In genomic region chr1:152946651-152947256, GRCh38 we compare ENCODE assay signal across 23 cellular contexts. TPM values are rescaled to one million over a fixed set of nuclear protein-coding genes. Genes with fewer than 3 reads are reported as not detected.
A peak's percentile ranks its signal among the peaks of the same experiment; 100 is the strongest.
DNase-seq lines count a peak whose midpoint lies in the region; ATAC-seq, FAIRE-seq and TF ChIP-seq lines count a peak whose summit lies in the region.
"Had no signal": no experiment of that assay in that cellular context is flagged by ENCODE, and none has a peak within 500 bp of the region (broad histone marks: within the 10 kb centered on the region; RNA-seq: fewer than 3 reads in every experiment).

SPRR5 (plus strand) TSS chr1:152947206; CDS start chr1:152948555, 1,349 bp downstream.

- ATAC-seq in HG02571 (IDR thresholded peaks at IDR 0.05; ENCODE audit: unreplicated experiment): no peak
- ATAC-seq in HG03439 (IDR thresholded peaks at IDR 0.05; ENCODE audit: unreplicated experiment): no peak
- ATAC-seq: HCT116 had no signal

- H3K4ac ChIP-seq in H1 (replicated peaks; ENCODE audit: insufficient read length, low read depth, low read length): no peak within 1 kb of the TSS

- H2BK20ac ChIP-seq in H1 (ENCODE audit: low read length): no peak within 1 kb of the TSS

- DNase-seq in H1 (ENCODE audit: low read depth in 1 of 2, low spot score in 2 of 2) (no peak), keratinocyte (ENCODE audit: low read depth, low spot score) (no peak), type B pancreatic cell (ENCODE audit: extremely low spot score, unreplicated experiment) (peak; percentile 27), hepatocyte (ENCODE audit: low spot score) (no peak)
- DNase-seq: C1 segment of cervical spinal cord; Calu3; CD4-positive, alpha-beta memory T cell; COR-L47; DMS53; DMS79 treated with DMSO at 0.1 percent for 48 hours; GF-D8; H9 had no signal

- no peak within 1 kb of the TSS for H2BK15ac ChIP-seq in H1 (ENCODE audit: low read length)

- no peak within 1 kb of the TSS for H3K4me3 ChIP-seq in H1 (ENCODE audit: extremely low read depth in 1 of 4, insufficient read depth in 2 of 4, low read depth in 3 of 4, low read length in 4 of 4)
- H3K4me3 ChIP-seq in keratinocyte (ENCODE audit: control insufficient read depth in 2 of 3, extremely low read depth in 1 of 3, insufficient read depth in 2 of 3, low read depth in 1 of 3, low read length in 3 of 3): no peak within 1 kb of the TSS
- H3K4me3 ChIP-seq in hepatocyte: no peak within 1 kb of the TSS

- no peak within 1 kb of the TSS for H3K14ac ChIP-seq in H1 (ENCODE audit: insufficient read length)

- H2BK120ac ChIP-seq in H1 (replicated peaks; ENCODE audit: low read depth, low read length): no peak within 1 kb of the TSS

- H2AFZ ChIP-seq in H1 (ENCODE audit: low read length) (no peak within 1 kb of the TSS), keratinocyte (ENCODE audit: control insufficient read depth, low read length) (no peak within 1 kb of the TSS), hepatocyte (no peak within 1 kb of the TSS)

- peaks cover 0 to 2% of the 10 kb centered on the region in 2 experiments; a peak in 1 of 4 replicates for H3K9me3 ChIP-seq in H1 (ENCODE audit: insufficient read depth in 2 of 2, low read depth in 1 of 2, low read length in 1 of 2)
- H3K9me3 ChIP-seq in keratinocyte (ENCODE audit: control insufficient read depth, low read depth, low read length): no peaks in the 10 kb centered on the region
- H3K9me3 ChIP-seq in hepatocyte (ENCODE audit: low read depth): no peaks in the 10 kb centered on the region

- WGBS in H1 (ENCODE audit: extremely low coverage in 1 of 2, insufficient coverage in 1 of 2, insufficient read length in 1 of 2, insufficient replicate concordance in 2 of 2, low coverage in 1 of 2, low lambda C conversion rate in 2 of 2, missing lambda C conversion rate in 1 of 2), 2 experiments: 89% methylated on average over 4 of the region's 4 CpGs; no CpG with 5 or more reads in 1 of the 2 experiments
- 37% methylated on average over 4 of the region's 4 CpGs for WGBS in hepatocyte (ENCODE audit: low lambda C conversion rate, missing lambda C conversion rate)

- H3K9ac ChIP-seq in H1 (replicated peaks in 1 of 4; ENCODE audit: extremely low read depth in 1 of 4, low read depth in 3 of 4, low read length in 3 of 4): no peak within 1 kb of the TSS
- H3K9ac ChIP-seq in keratinocyte (ENCODE audit: control insufficient read depth, extremely low read depth, insufficient read depth, low read length): no peak within 1 kb of the TSS

- H4K20me1 ChIP-seq in H1 (replicated peaks in 1 of 2; ENCODE audit: control insufficient read depth in 1 of 2, insufficient read depth in 2 of 2, low read length in 2 of 2) (no peaks in the 10 kb centered on the region), keratinocyte (ENCODE audit: control insufficient read depth, extremely low read depth, insufficient read depth, low read length) (no peaks in the 10 kb centered on the region), hepatocyte (ENCODE audit: insufficient read depth, poor library complexity, severe bottlenecking) (no peaks in the 10 kb centered on the region)

- H3K9me2 ChIP-seq in hepatocyte (replicated peaks; ENCODE audit: insufficient read depth): no peaks in the 10 kb centered on the region

- no peak for TF ChIP-seq CTCF in H1 (IDR thresholded peaks at IDR 0.05; ENCODE audit: control extremely low read depth in 1 of 3, insufficient read depth in 1 of 3, low read depth in 1 of 3, low read length in 3 of 3)
- no peak for TF ChIP-seq CTCF in keratinocyte (optimal IDR thresholded peaks at IDR 0.05 in 1 of 3, IDR thresholded peaks at IDR 0.05 in 1 of 3, conservative IDR thresholded peaks at IDR 0.05 in 1 of 3; ENCODE audit: extremely low read depth in 1 of 3, insufficient read depth in 2 of 3, low read length in 3 of 3)
- TF ChIP-seq CTCF in type B pancreatic cell (conservative IDR thresholded peaks at IDR 0.05): no peak
- no peak for TF ChIP-seq CTCF in hepatocyte (IDR thresholded peaks at IDR 0.05; ENCODE audit: poor library complexity)

- no peak within 1 kb of the TSS for H3K27ac Mint-ChIP-seq in type B pancreatic cell
- H3K27ac Mint-ChIP-seq: CD4-positive, alpha-beta memory T cell; H9 had no signal

- H3K18ac ChIP-seq in H1 (ENCODE audit: extremely low read depth, low read length): no peak within 1 kb of the TSS

- H3K36me3 ChIP-seq in H1 (ENCODE audit: control insufficient read depth in 2 of 4, insufficient read depth in 4 of 4, low read length in 3 of 4) (no peaks in the 10 kb centered on the region), keratinocyte (ENCODE audit: control insufficient read depth in 2 of 2, extremely low read depth in 1 of 2, insufficient read depth in 2 of 2, low read length in 2 of 2) (no peaks in the 10 kb centered on the region), hepatocyte (replicated peaks; ENCODE audit: insufficient read depth, low read depth) (no peaks in the 10 kb centered on the region)

- no peak for TF ChIP-seq RAD21 in H1 (IDR thresholded peaks at IDR 0.05 in 1 of 2, conservative IDR thresholded peaks at IDR 0.05 in 1 of 2; ENCODE audit: low read depth in 2 of 2, low read length in 2 of 2)

- H4K91ac ChIP-seq in H1 (replicated peaks; ENCODE audit: insufficient read length, low read length): no peak within 1 kb of the TSS

- no peak within 1 kb of the TSS for H4K5ac ChIP-seq in H1 (ENCODE audit: insufficient read length, low read depth, low read length)

- no peaks in the 10 kb centered on the region for H3K9me1 ChIP-seq in keratinocyte (ENCODE audit: control insufficient read depth, extremely low read depth, insufficient read depth, low read length)

- H3K56ac ChIP-seq in H1 (replicated peaks; ENCODE audit: insufficient read length, low read depth, low read length): no peak within 1 kb of the TSS

- no peaks in the 10 kb centered on the region for H3K36me3 Mint-ChIP-seq in type B pancreatic cell
- H3K36me3 Mint-ChIP-seq: CD4-positive, alpha-beta memory T cell had no signal

- no peaks in the 10 kb centered on the region for H3K79me1 ChIP-seq in H1 (ENCODE audit: low read depth, low read length)

- FAIRE-seq in H1 (lab: Jason Lieb, UNC) (no peak), keratinocyte (lab: Jason Lieb, UNC) (peak; percentile 17)
- FAIRE-seq: GM12891, GM18507 had no signal

- no peaks in the 10 kb centered on the region for H3K9me3 Mint-ChIP-seq in type B pancreatic cell

- H3K79me2 ChIP-seq in H1 (ENCODE audit: control insufficient read depth in 1 of 2, insufficient read depth in 2 of 2, low read length in 2 of 2) (no peaks in the 10 kb centered on the region), keratinocyte (ENCODE audit: control insufficient read depth, insufficient read depth, low read length) (no peaks in the 10 kb centered on the region), hepatocyte (no peaks in the 10 kb centered on the region)

- no peak within 1 kb of the TSS for H3K23ac ChIP-seq in H1 (ENCODE audit: insufficient read length)

- no peak for TF ChIP-seq POLR2A in H1 (IDR thresholded peaks at IDR 0.05; ENCODE audit: control extremely low read depth in 1 of 2, low read depth in 2 of 2, low read length in 2 of 2)

- peak within 1 kb of the TSS; percentile 53; the same call in 1 of the 2 replicates for H2AK5ac ChIP-seq in H1 (ENCODE audit: low read depth, low read length)

- POLR2A ChIA-PET in H1 (lab: Charles Lee; ENCODE audit: partially characterized antibody): no interaction called here

- H3K27me3 ChIP-seq in H1 (replicated peaks in 1 of 4; ENCODE audit: control insufficient read depth in 3 of 4, extremely low read depth in 1 of 4, insufficient read depth in 3 of 4, low read length in 3 of 4): no peaks in the 10 kb centered on the region
- H3K27me3 ChIP-seq in keratinocyte (ENCODE audit: control insufficient read depth, extremely low read depth, insufficient read depth, low read length): no peaks in the 10 kb centered on the region
- no peaks in the 10 kb centered on the region for H3K27me3 ChIP-seq in hepatocyte

- no peak within 1 kb of the TSS for H2BK12ac ChIP-seq in H1 (ENCODE audit: low read depth, low read length)

- no peak within 1 kb of the TSS for H3K4me3 Mint-ChIP-seq in type B pancreatic cell
- H3K4me3 Mint-ChIP-seq: CD4-positive, alpha-beta memory T cell; H9 had no signal

- H3K4me1 Mint-ChIP-seq in type B pancreatic cell (ENCODE audit: unreplicated experiment): no peaks in the 10 kb centered on the region
- H3K4me1 Mint-ChIP-seq: CD4-positive, alpha-beta memory T cell; H9 had no signal

- dilution Hi-C loops in keratinocyte (cut with MboI; ENCODE audit: extremely low pct_ligation_motif_present, low sequenced_read_pairs): no loop called here

- peaks cover 2% of the 10 kb centered on the region for H3K27me3 Mint-ChIP-seq in type B pancreatic cell

- H2BK5ac ChIP-seq in H1 (ENCODE audit: low read depth, low read length): no peak within 1 kb of the TSS

- no peaks in the 10 kb centered on the region; the same call in 1 of the 2 replicates for H3K23me2 ChIP-seq in H1 (ENCODE audit: low read depth, low read length)

- TF ChIP-seq EP300 in H1 (IDR thresholded peaks at IDR 0.05; ENCODE audit: borderline replicate concordance in 1 of 2, low read depth in 2 of 2, low read length in 2 of 2): no peak

- H3K4me1 ChIP-seq in H1 (replicated peaks in 1 of 4; ENCODE audit: control insufficient read depth in 3 of 4, insufficient read depth in 4 of 4, low read length in 3 of 4): no peaks in the 10 kb centered on the region
- peaks cover 16% of the 10 kb centered on the region for H3K4me1 ChIP-seq in keratinocyte (ENCODE audit: control insufficient read depth, extremely low read depth, insufficient read depth, low read length)
- no peaks in the 10 kb centered on the region for H3K4me1 ChIP-seq in hepatocyte (ENCODE audit: insufficient read depth)

- H3K27ac ChIP-seq in H1 (ENCODE audit: low read depth, low read length) (no peak within 1 kb of the TSS), keratinocyte (ENCODE audit: control insufficient read depth, insufficient read depth, low read length) (no peak within 1 kb of the TSS), hepatocyte (no peak within 1 kb of the TSS)

- CTCF ChIA-PET in H1 (lab: Charles Lee; ENCODE audit: partially characterized antibody): interaction anchor here (2.8 kb wide), 1 partner anchor 246 kb away, joined by 11 read pairs; no protein-coding TSS in a partner anchor

- H3K4me2 ChIP-seq in H1 (ENCODE audit: insufficient read depth in 1 of 2, low read depth in 2 of 2, low read length in 2 of 2) (no peak within 1 kb of the TSS), keratinocyte (ENCODE audit: control insufficient read depth, extremely low read depth, insufficient read depth, low read depth, low read length) (no peak within 1 kb of the TSS), hepatocyte (no peak within 1 kb of the TSS)

- H4K8ac ChIP-seq in H1 (ENCODE audit: extremely low read depth, insufficient read depth, low read length): no peak within 1 kb of the TSS

RNA-seq across cellular contexts. Expression of gene SPRR5, which starts in this region (rescaled TPM):
- not detected in 2 replicates for total RNA-seq in H1 (2021; fragmentation: NEBNext Ultra II Directional; extraction: Animal tissue kit (Norgen Biotek cat#: 25700))
- polyA plus RNA-seq in H1 (2011; rRNA removed): not detected in 2 replicates
- polyA plus RNA-seq in H1 (2011; cell fraction: cytosol; rRNA removed): not detected
- not detected for polyA plus RNA-seq in H1 (2011; cell fraction: nucleus; rRNA removed)
- polyA plus RNA-seq in H1 (2012, experiment 1 of 2): not detected in 4 replicates
- not detected for polyA plus RNA-seq in H1 (2012, experiment 2 of 2)
- polyA plus RNA-seq in H1 (2013, experiment 1 of 2): not detected
- polyA plus RNA-seq in H1 (2013, experiment 2 of 2): not detected
- not detected in 2 replicates for polyA minus RNA-seq in H1 (2011; rRNA and poly(A)+ RNA removed)
- polyA minus RNA-seq in H1 (2011; cell fraction: cytosol; rRNA and poly(A)+ RNA removed): not detected
- polyA minus RNA-seq in H1 (2011; cell fraction: nucleus; rRNA and poly(A)+ RNA removed): not detected
- polyA plus RNA-seq in keratinocyte: 0.12 to 0.35 TPM (median 0.30 TPM) in 3 replicates
- 10.2 TPM for polyA plus RNA-seq in keratinocyte (2011; ENCODE audit: low read depth)
- polyA plus RNA-seq in keratinocyte (2011; cell fraction: cytosol; rRNA removed): 0.13 TPM in 1 of 2 replicates, not detected in the other
- 0.53 and 1.7 TPM in 2 replicates for polyA plus RNA-seq in keratinocyte (2011; cell fraction: nucleus; rRNA removed)
- polyA plus RNA-seq in keratinocyte (2012; ENCODE audit: low replicate concordance): 1.2 and 34.0 TPM in 2 replicates
- not detected in 3 replicates for polyA minus RNA-seq in keratinocyte
- polyA minus RNA-seq in keratinocyte (2011; cell fraction: cytosol; rRNA and poly(A)+ RNA removed): not detected
- not detected in 2 replicates for polyA minus RNA-seq in keratinocyte (2011; cell fraction: nucleus; rRNA and poly(A)+ RNA removed)
- total RNA-seq in type B pancreatic cell (ENCODE audit: low replicate concordance): not detected in 2 replicates
- not detected in 2 replicates for total RNA-seq in hepatocyte
- polyA plus RNA-seq in hepatocyte: not detected in 2 replicates
- total RNA-seq: A172; A673; Calu3; CD4-positive, alpha-beta memory T cell; Daoy; G401; H4; H9 had no signal
- polyA plus RNA-seq: BJ; CD4-positive, alpha-beta memory T cell had no signal

Comparison
In these comparisons a context has a peak if more than half of its experiments do, and no peak if none do; other contexts are left out.
1. Peak in DNase-seq in type B pancreatic cell; RNA of the gene not detected or under 1 TPM.